In genomic region chr1:30700528-30701265, GRCh38 we compare ENCODE assay signal across 11 cellular contexts. TPM values are rescaled to one million over a fixed set of nuclear protein-coding genes. Genes with fewer than 3 reads are reported as not detected.
DNase-seq lines count a peak whose midpoint lies in the region; ATAC-seq lines count a peak whose summit lies in the region.
"Had no signal": no experiment of that assay in that cellular context is flagged by ENCODE, and none has a peak within 500 bp of the region (broad histone marks: within the 10 kb centered on the region; RNA-seq: fewer than 3 reads in every experiment).

No MANE protein-coding gene starts in this region.

- no peaks in the 10 kb centered on the region for H3K36me3 Mint-ChIP-seq in activated T-cell treated with anti-CD3 and anti-CD28 coated beads, Interleukin-2, amount 50 U/mL, for 4 hours (ENCODE audit: insufficient read depth)

- H3K4me1 Mint-ChIP-seq in activated T-cell treated with anti-CD3 and anti-CD28 coated beads, Interleukin-2, amount 50 U/mL, for 4 hours (ENCODE audit: low read depth): no peaks in the 10 kb centered on the region

- H3K4me3 ChIP-seq in BLaER1 treated with 17β-estradiol and CSF1 and Interleukin-3, amounts not matched to agents 10 nM and 100 nM: no peak overlapping the region
- H3K4me3 ChIP-seq in MG63: no peak overlapping the region

- DNase-seq in MG63: peak; percentile 90
- DNase-seq in fibroblast of gingiva (ENCODE audit: low read depth): peak; percentile 77
- peak; percentile 88 for DNase-seq in posterior vena cava (ENCODE audit: low spot score)
- no peak for DNase-seq in activated gamma-delta T cell treated with Interleukin-2 at 50 U/mL for 16 hours
- DNase-seq in activated T-cell treated with anti-CD3 and anti-CD28 coated beads, Interleukin-2, amount 50 U/mL, for 4 hours: no peak
- no peak for DNase-seq in KBM-7
- DNase-seq in NCI-H146 (lab: John Stamatoyannopoulos, UW): no peak

- no peaks in the 10 kb centered on the region for H3K9me3 Mint-ChIP-seq in activated T-cell treated with anti-CD3 and anti-CD28 coated beads, Interleukin-2, amount 50 U/mL, for 4 hours
- H3K9me3 Mint-ChIP-seq: T-helper 1 cell treated with Interleukin-12 subunit alpha and Interleukin-12 subunit beta and Interleukin-4 antibody, amounts not matched to agents 30 μg/mL and 1 μg/mL, for 36 hours had no signal

- no peaks in the 10 kb centered on the region; a peak in 1 of 22 replicates for H4K20me1 ChIP-seq in BLaER1 treated with 17β-estradiol and CSF1 and Interleukin-3, amounts not matched to agents 10 nM and 100 nM

- H3K9me3 ChIP-seq in BLaER1 treated with 17β-estradiol and CSF1 and Interleukin-3, amounts not matched to agents 10 nM and 100 nM (replicated peaks in 1 of 11): no peaks in the 10 kb centered on the region
- no peaks in the 10 kb centered on the region for H3K9me3 ChIP-seq in MG63
- H3K9me3 ChIP-seq: neutrophil had no signal

- H3K4me1 ChIP-seq in BLaER1 treated with 17β-estradiol and CSF1 and Interleukin-3, amounts not matched to agents 10 nM and 100 nM: peaks cover 13 to 41% (median 36%) of the 10 kb centered on the region in 10 experiments

- H3K27me3 Mint-ChIP-seq in activated T-cell treated with anti-CD3 and anti-CD28 coated beads, Interleukin-2, amount 50 U/mL, for 4 hours (ENCODE audit: low read depth): peaks cover 3% of the 10 kb centered on the region

- H3K9ac ChIP-seq in BLaER1 treated with 17β-estradiol and CSF1 and Interleukin-3, amounts not matched to agents 10 nM and 100 nM: no peak overlapping the region

- no peak overlapping the region for H3K4me3 Mint-ChIP-seq in activated T-cell treated with anti-CD3 and anti-CD28 coated beads, Interleukin-2, amount 50 U/mL, for 4 hours
- H3K4me3 Mint-ChIP-seq: T-helper 1 cell treated with Interleukin-12 subunit alpha and Interleukin-12 subunit beta and Interleukin-4 antibody, amounts not matched to agents 30 μg/mL and 1 μg/mL, for 36 hours had no signal

- H3K27me3 ChIP-seq in BLaER1 treated with 17β-estradiol and CSF1 and Interleukin-3, amounts not matched to agents 10 nM and 100 nM: peaks cover 0 to 5% (median 0%) of the 10 kb centered on the region in 11 experiments; a peak in 2 of 22 replicates
- no peaks in the 10 kb centered on the region for H3K27me3 ChIP-seq in MG63

- peak overlapping the region; percentile 29 to 58 (median 50); a peak in 20 of 22 replicates for H3K4me2 ChIP-seq in BLaER1 treated with 17β-estradiol and CSF1 and Interleukin-3, amounts not matched to agents 10 nM and 100 nM

- ATAC-seq in activated T-cell treated with anti-CD3 and anti-CD28 coated beads, Interleukin-2, amount 50 U/mL, for 4 hours: no peak

- no peak overlapping the region for H3K27ac ChIP-seq in BLaER1 treated with 17β-estradiol and CSF1 and Interleukin-3, amounts not matched to agents 10 nM and 100 nM
- H3K27ac ChIP-seq: neutrophil had no signal

- intact Hi-C loops in posterior vena cava (cut with DNase I): loop anchor here (10.0 kb wide), 3 partner anchors 326 to 1466 kb away; partner anchors contain the start of genes MECR (in 1 of the 2) and PTPRU (in 1 of the 2)

- no peaks in the 10 kb centered on the region for H3K36me3 ChIP-seq in BLaER1 treated with 17β-estradiol and CSF1 and Interleukin-3, amounts not matched to agents 10 nM and 100 nM
- H3K36me3 ChIP-seq in MG63: no peaks in the 10 kb centered on the region
- H3K36me3 ChIP-seq: neutrophil had no signal

- in situ Hi-C loops in KBM-7 (cut with MboI; ENCODE audit: low pct_unique_long_range_greater_than_20kb, low sequenced_read_pairs): loop anchor here (25.0 kb wide), 1 partner anchor 1463 kb away; the partner anchor contains the start of genes MECR and PTPRU

RNA-seq across cellular contexts. Expression of gene MATN1, which starts 22.7 kb away (rescaled TPM):
- not detected in 2 replicates for total RNA-seq in MG63 (2014; rRNA removed; shearing (Covaris generic); ENCODE audit: low replicate concordance)
- not detected for total RNA-seq in posterior vena cava
- total RNA-seq in activated T-cell treated with anti-CD3 and anti-CD28 coated beads, Interleukin-2, amount 50 U/mL, for 4 hours: 1 to 10 TPM; 2.0 to 2.9 (median 2.3) TPM
- total RNA-seq: ureter had no signal

RNA-seq across cellular contexts. Expression of gene LAPTM5, which starts 56.9 kb away (rescaled TPM):
- total RNA-seq in MG63 (2014; rRNA removed; shearing (Covaris generic); ENCODE audit: low replicate concordance): 0.30 TPM in 1 of 2 replicates, not detected in the other
- 100 to 1,000 TPM in 1 of 2 donors, 10 to 100 TPM in 1; 80.1 to 120 TPM for total RNA-seq in posterior vena cava
- total RNA-seq in activated T-cell treated with anti-CD3 and anti-CD28 coated beads, Interleukin-2, amount 50 U/mL, for 4 hours: 10 to 100 TPM; 68.3 to 97.3 (median 86.8) TPM

Comparison
In these comparisons a context has a peak if more than half of its experiments do, and no peak if none do; other contexts are left out.
1. DNase-seq: peak in MG63 (single experiment), fibroblast of gingiva (single experiment) and posterior vena cava (single experiment); none in activated gamma-delta T cell treated with Interleukin-2 at 50 U/mL for 16 hours (single experiment), activated T-cell treated with anti-CD3 and anti-CD28 coated beads, Interleukin-2, amount 50 U/mL, for 4 hours (single experiment), KBM-7 (single experiment) and NCI-H146 (single experiment).
2. RNA of gene LAPTM5, which starts 56.9 kb away (total RNA-seq): 80.1 to 120 TPM in posterior vena cava and 68.3 to 97.3 TPM in activated T-cell treated with anti-CD3 and anti-CD28 coated beads, Interleukin-2, amount 50 U/mL, for 4 hours; 0.30 TPM in MG63; every median in the first group is over 10 times any median in the second.